In the genomic region with DNA sequence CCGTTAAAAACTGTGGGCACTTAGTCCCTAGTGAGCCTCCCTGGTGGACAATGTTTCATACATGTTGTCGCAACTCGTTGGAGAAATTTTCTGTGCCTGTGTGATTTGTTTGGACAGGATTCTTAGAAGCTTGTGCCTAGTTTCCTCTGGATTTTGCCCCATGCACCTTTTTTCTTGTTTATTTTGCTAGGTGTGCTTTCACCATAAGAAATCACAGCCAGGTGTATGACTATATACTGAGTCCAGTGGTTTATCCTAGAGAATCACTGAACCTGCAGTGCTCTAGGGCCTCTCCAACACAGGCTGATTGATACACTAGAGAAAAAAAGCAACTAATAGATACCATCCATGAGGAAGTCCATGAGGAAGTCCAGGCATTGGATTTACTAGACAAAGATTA, we compare ENCODE assay signal across 15 cellular contexts. TPM values are rescaled to one million over a fixed set of nuclear protein-coding genes. Genes with fewer than 3 reads are reported as not detected.
A peak's percentile ranks its signal among the peaks of the same experiment; 100 is the strongest.
DNase-seq lines count a peak whose midpoint lies in the region; ATAC-seq and TF ChIP-seq lines count a peak whose summit lies in the region.
"Had no signal": no experiment of that assay in that cellular context is flagged by ENCODE, and none has a peak within 500 bp of the region (broad histone marks: within the 10 kb centered on the region; RNA-seq: fewer than 3 reads in every experiment).

No MANE protein-coding gene starts in this region.

- H3K27ac Mint-ChIP-seq in endodermal cell (no peak overlapping the region), mesothelial cell of epicardium (no peak overlapping the region)
- H3K27ac Mint-ChIP-seq: CD4-positive, alpha-beta memory T cell; GM23338; H9 had no signal

- DNase-seq in right atrium auricular region (ENCODE audit: low spot score) (peak; percentile 5), heart right ventricle (no peak), endodermal cell (peak; percentile 24), left lobe of liver (ENCODE audit: low spot score) (peak; percentile 41), mesothelial cell of epicardium (ENCODE audit: low spot score in 2 of 2, unreplicated experiment in 2 of 2) (no peak), kidney tubule cell (ENCODE audit: low spot score) (no peak)
- DNase-seq: C1 segment of cervical spinal cord; Caco-2; CD4-positive, alpha-beta memory T cell; DMS153; DND-41; H9 had no signal

- no peak for ATAC-seq in heart right ventricle
- ATAC-seq in left lobe of liver = peak; percentile 75
- ATAC-seq: GM12878, GM23338, HCT116 had no signal

- H3K36me3 Mint-ChIP-seq in endodermal cell (ENCODE audit: low read depth) (no peaks in the 10 kb centered on the region), mesothelial cell of epicardium (peaks cover 4% of the 10 kb centered on the region)

- H3K9ac ChIP-seq in endodermal cell (ENCODE audit: extremely low read depth, low read length, poor library complexity, severe bottlenecking) = no peak overlapping the region

- intact Hi-C loops in heart right ventricle (cut with DNase I) = no loop called here

- H3K9me3 ChIP-seq in right atrium auricular region (peaks cover 0 to 17% of the 10 kb centered on the region in 2 donors), heart right ventricle (peaks cover 0 to 32% (median 3%) of the 10 kb centered on the region in 11 donors), endodermal cell (ENCODE audit: control insufficient read depth, low read length) (peaks cover 36% of the 10 kb centered on the region)

- no peaks in the 10 kb centered on the region for H3K4me1 Mint-ChIP-seq in endodermal cell
- H3K4me1 Mint-ChIP-seq in mesothelial cell of epicardium = no peaks in the 10 kb centered on the region
- H3K4me1 Mint-ChIP-seq: CD4-positive, alpha-beta memory T cell; GM23338; H9 had no signal

- no peak overlapping the region for H3K4me3 Mint-ChIP-seq in endodermal cell
- no peak overlapping the region for H3K4me3 Mint-ChIP-seq in mesothelial cell of epicardium
- H3K4me3 Mint-ChIP-seq: CD4-positive, alpha-beta memory T cell; GM23338; H9 had no signal

- WGBS in heart right ventricle, 2 donors = 85 to 86% methylated on average over 3 of the region's 3 CpGs
- 94% methylated on average over 3 of the region's 3 CpGs; no CpG with 5 or more reads in 1 of the 2 experiments for WGBS in endodermal cell (ENCODE audit: insufficient coverage in 1 of 2, insufficient read length in 1 of 2), 2 experiments

- H3K27ac ChIP-seq in right atrium auricular region = no peak overlapping the region
- H3K27ac ChIP-seq in heart right ventricle = no peak overlapping the region
- no peak overlapping the region for H3K27ac ChIP-seq in endodermal cell (ENCODE audit: low read depth, low read length)

- TF ChIP-seq CTCF in right atrium auricular region (IDR thresholded peaks at IDR 0.05) = no peak
- no peak for TF ChIP-seq CTCF in heart right ventricle (IDR thresholded peaks at IDR 0.05)
- no peak for TF ChIP-seq CTCF in endodermal cell (conservative IDR thresholded peaks at IDR 0.05)
- no peak for TF ChIP-seq CTCF in mesothelial cell of epicardium (IDR thresholded peaks at IDR 0.05; ENCODE audit: unreplicated experiment)

- H3K4me1 ChIP-seq in right atrium auricular region (no peaks in the 10 kb centered on the region), heart right ventricle (no peaks in the 10 kb centered on the region), endodermal cell (ENCODE audit: control insufficient read depth, insufficient read depth, low read length) (no peaks in the 10 kb centered on the region)

- H3K27me3 Mint-ChIP-seq in endodermal cell (ENCODE audit: insufficient read depth) (no peaks in the 10 kb centered on the region), mesothelial cell of epicardium (ENCODE audit: low read depth) (peaks cover 5% of the 10 kb centered on the region)

- H3K27me3 ChIP-seq in right atrium auricular region (no peaks in the 10 kb centered on the region), heart right ventricle (peaks cover 0 to 19% (median 0%) of the 10 kb centered on the region in 7 donors), endodermal cell (ENCODE audit: control insufficient read depth, insufficient read depth, low read length, poor library complexity, severe bottlenecking) (no peaks in the 10 kb centered on the region)

- peaks cover 41% of the 10 kb centered on the region for H3K9me3 Mint-ChIP-seq in endodermal cell
- peaks cover 21% of the 10 kb centered on the region for H3K9me3 Mint-ChIP-seq in mesothelial cell of epicardium

- no peak overlapping the region for H3K4me3 ChIP-seq in right atrium auricular region
- no peak overlapping the region for H3K4me3 ChIP-seq in heart right ventricle
- no peak overlapping the region for H3K4me3 ChIP-seq in endodermal cell (ENCODE audit: low read length)
- H3K4me3 ChIP-seq: GM12878, GM23338 had no signal

- H3K36me3 ChIP-seq in right atrium auricular region = no peaks in the 10 kb centered on the region
- H3K36me3 ChIP-seq in heart right ventricle = no peaks in the 10 kb centered on the region
- H3K36me3 ChIP-seq in endodermal cell (ENCODE audit: control insufficient read depth, insufficient read depth, low read length) = no peaks in the 10 kb centered on the region

RNA-seq across cellular contexts. Expression of gene OASL, which starts 33.1 kb away (rescaled TPM):
- total RNA-seq in right atrium auricular region (under 1 TPM in 1 of 2 donors, not detected in 1; 0.70 TPM), heart right ventricle (1 to 10 TPM in 4 of 10 donors, under 1 TPM in 6; 0.19 to 2.5 (median 0.97) TPM), endodermal cell (not detected), left lobe of liver (2.5 TPM), mesothelial cell of epicardium (0.11 TPM in 1 of 3 replicates, not detected in the others)
- under 1 TPM; 0.70 to 0.95 TPM for polyA plus RNA-seq in heart right ventricle
- not detected for polyA plus RNA-seq in endodermal cell (2013, experiment 1 of 2)
- polyA plus RNA-seq in endodermal cell (2013, experiment 2 of 2) = not detected
- total RNA-seq: GM23338, H9 had no signal
- polyA plus RNA-seq: GM23338 had no signal

RNA-seq across cellular contexts. Expression of gene C12orf43, which starts 55.9 kb away (rescaled TPM):
- total RNA-seq in right atrium auricular region = 10 to 100 TPM in 1 of 2 donors, 1 to 10 TPM in 1; 8.8 to 12.1 TPM
- 10 to 100 TPM in 1 of 10 donors, 1 to 10 TPM in 9; 5.7 to 11.4 (median 8.2) TPM for total RNA-seq in heart right ventricle
- 10 to 100 TPM in 1 of 2 donors, 1 to 10 TPM in 1; 8.6 to 10.8 TPM for polyA plus RNA-seq in heart right ventricle
- total RNA-seq in endodermal cell = 10 to 100 TPM; 21.4 to 26.8 TPM
- polyA plus RNA-seq in endodermal cell (2013, experiment 1 of 2) = 16.8 TPM
- polyA plus RNA-seq in endodermal cell (2013, experiment 2 of 2) = 16.8 TPM
- total RNA-seq in left lobe of liver = 8.0 TPM
- total RNA-seq in mesothelial cell of epicardium = 18.0 to 19.0 TPM (median 18.2 TPM) in 3 replicates

Comparison
In these comparisons a context has a peak if more than half of its experiments do, and no peak if none do; other contexts are left out.
1. DNase-seq: peak in right atrium auricular region (single experiment), endodermal cell (single experiment) and left lobe of liver (single experiment); none in heart right ventricle (0 of 2), mesothelial cell of epicardium (0 of 2) and kidney tubule cell (single experiment).